4 cellular contexts compared by ENCODE assay signal in the genomic region with DNA sequence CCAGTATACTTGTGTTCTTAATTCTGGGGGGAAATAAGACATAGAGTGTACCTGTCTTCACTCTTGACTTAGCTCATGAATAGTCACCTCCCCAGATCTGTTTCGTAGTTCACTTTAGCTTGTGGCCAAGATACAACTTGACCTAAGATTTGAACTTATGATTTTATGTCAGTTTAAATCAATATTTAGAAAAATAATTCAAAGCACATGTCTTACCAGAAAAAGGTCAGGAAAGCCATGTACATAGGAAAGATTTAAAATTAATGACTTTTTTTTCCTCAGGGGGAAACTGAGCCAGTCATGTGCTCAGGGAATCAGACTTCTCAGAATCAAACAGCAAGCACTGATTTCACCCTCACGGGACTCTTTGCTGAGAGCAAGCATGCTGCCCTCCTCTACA. TPM values are rescaled to one million over a fixed set of nuclear protein-coding genes. Genes with fewer than 3 reads are reported as not detected.
"Had no signal": no experiment of that assay in that cellular context is flagged by ENCODE, and none has a peak within 500 bp of the region (broad histone marks: within the 10 kb centered on the region; RNA-seq: fewer than 3 reads in every experiment).

A gene with protein sequence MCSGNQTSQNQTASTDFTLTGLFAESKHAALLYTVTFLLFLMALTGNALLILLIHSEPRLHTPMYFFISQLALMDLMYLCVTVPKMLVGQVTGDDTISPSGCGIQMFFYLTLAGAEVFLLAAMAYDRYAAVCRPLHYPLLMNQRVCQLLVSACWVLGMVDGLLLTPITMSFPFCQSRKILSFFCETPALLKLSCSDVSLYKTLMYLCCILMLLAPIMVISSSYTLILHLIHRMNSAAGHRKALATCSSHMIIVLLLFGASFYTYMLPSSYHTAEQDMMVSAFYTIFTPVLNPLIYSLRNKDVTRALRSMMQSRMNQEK (plus strand): TSS at position 301 of the 400 bp plus-strand sequence. CDS start 0 bp downstream, at position 301.

RNA-seq across cellular contexts. Expression of the gene that starts here (rescaled TPM):
- polyA plus RNA-seq: HepG2, IgD-negative memory B cell, IMR-90, K562 had no signal
